8 cellular contexts compared by ENCODE assay signal in genomic region chr18:72868666-72869661, GRCh38. TPM values are rescaled to one million over a fixed set of nuclear protein-coding genes. Genes with fewer than 3 reads are reported as not detected.
DNase-seq lines count a peak whose midpoint lies in the region; FAIRE-seq and TF ChIP-seq lines count a peak whose summit lies in the region.

No MANE protein-coding gene starts in this region.

- TF ChIP-seq POLR2A in GM12892 (IDR thresholded peaks at IDR 0.05; ENCODE audit: low read depth, low read length) (no peak), esophagus squamous epithelium (IDR thresholded peaks at IDR 0.05) (no peak)

- peak; percentile 13 for DNase-seq in GM12892 (ENCODE audit: insufficient read length)
- DNase-seq in LNCaP clone FGC (ENCODE audit: low read depth): no peak
- no peak for DNase-seq in esophagus squamous epithelium (lab: John Stamatoyannopoulos, UW)
- no peak for DNase-seq in skeletal muscle cell (ENCODE audit: low read depth)
- DNase-seq in dermis blood vessel endothelial cell: no peak
- DNase-seq in NCI-H2029 (lab: John Stamatoyannopoulos, UW): no peak
- no peak for DNase-seq in OCI-M2 (lab: John Stamatoyannopoulos, UW; ENCODE audit: unreplicated experiment)
- no peak for DNase-seq in NK-92 (lab: John Stamatoyannopoulos, UW; ENCODE audit: unreplicated experiment)

- 16 to 23% methylated on average over 18 to 29 of the region's 92 CpGs for WGBS in esophagus squamous epithelium, 2 donors

- no peaks in the 10 kb centered on the region for H3K9me3 ChIP-seq in esophagus squamous epithelium

- peaks cover 0 to 58% (median 2%) of the 10 kb centered on the region in 4 donors for H3K27me3 ChIP-seq in esophagus squamous epithelium

- peaks cover 0 to 29% (median 6%) of the 10 kb centered on the region in 3 donors for H3K4me1 ChIP-seq in esophagus squamous epithelium

- intact Hi-C loops in esophagus squamous epithelium (cut with DNase I): no loop called here

- H3K36me3 ChIP-seq in esophagus squamous epithelium: no peaks in the 10 kb centered on the region

- H3K4me3 ChIP-seq in LNCaP clone FGC (ENCODE audit: low read depth, low read length) (peak overlapping the region; percentile 79), esophagus squamous epithelium (peak overlapping the region in 3 of 4 donors; percentile 3 to 52 (median 27)), skeletal muscle cell (ENCODE audit: low read depth, low read length) (peak overlapping the region; percentile 47)

- TF ChIP-seq CTCF in LNCaP clone FGC (IDR thresholded peaks at IDR 0.05; ENCODE audit: control insufficient read depth, extremely low read depth, insufficient read depth) (no peak), esophagus squamous epithelium (IDR thresholded peaks at IDR 0.05) (no peak)

- FAIRE-seq in GM12892 (lab: Jason Lieb, UNC): no peak

- H3K27ac ChIP-seq in esophagus squamous epithelium: no peak overlapping the region

RNA-seq across cellular contexts. Expression of gene NETO1, which starts 1.2 kb away (rescaled TPM):
- 0.11 TPM for polyA plus RNA-seq in GM12892 (2012; ENCODE audit: missing spikeins)
- total RNA-seq in esophagus squamous epithelium (under 1 TPM in 1 of 4 donors, not detected in 3; 0.76 TPM), dermis blood vessel endothelial cell (not detected in 2 replicates)

Comparison
In these comparisons a context has a peak if more than half of its experiments do, and no peak if none do; other contexts are left out.
1. H3K4me3 ChIP-seq: peak in every context shown above with its lines; median percentile 79 in LNCaP clone FGC; 47 in skeletal muscle cell; 27 in esophagus squamous epithelium.